ENCODE assay signal across 10 cellular contexts in the genomic region with DNA sequence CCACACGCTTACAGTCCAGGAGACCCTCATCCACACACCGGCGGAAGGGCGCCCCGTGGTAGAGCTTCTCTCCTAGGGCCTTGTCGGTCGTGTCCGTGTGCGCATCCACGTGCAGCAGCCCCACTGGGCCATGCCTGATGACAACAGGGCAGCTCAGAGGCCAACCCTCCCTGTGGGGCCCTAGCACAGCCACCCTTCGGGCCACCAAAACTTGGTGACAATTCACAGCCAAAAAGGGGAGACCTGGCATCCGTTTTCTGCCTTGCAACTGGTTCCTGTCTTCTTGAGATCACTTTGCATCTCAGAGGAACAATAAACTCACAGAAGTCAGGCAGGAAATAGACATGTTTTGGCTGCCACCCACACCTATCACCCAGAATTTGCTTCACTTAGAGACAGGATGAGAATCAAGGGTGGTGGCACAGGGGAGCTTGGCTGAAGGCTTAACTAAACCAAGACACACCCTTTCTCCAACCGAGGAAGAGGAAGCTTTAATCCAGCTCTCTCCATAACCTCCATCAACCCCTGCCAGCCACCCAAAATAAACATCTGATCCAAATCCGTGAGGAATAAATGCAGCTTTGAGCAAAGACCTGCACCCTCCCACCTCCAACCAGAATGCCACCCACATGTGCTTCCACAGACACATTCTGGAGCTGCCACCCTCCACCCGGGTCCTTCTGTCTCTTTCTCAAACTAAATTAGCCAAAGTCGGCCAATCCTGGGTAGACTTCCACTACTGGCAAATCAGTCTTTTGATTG. TPM values are rescaled to one million over a fixed set of nuclear protein-coding genes. Genes with fewer than 3 reads are reported as not detected.
A peak's percentile ranks its signal among the peaks of the same experiment; 100 is the strongest.
DNase-seq lines count a peak whose midpoint lies in the region; ATAC-seq, FAIRE-seq and TF ChIP-seq lines count a peak whose summit lies in the region.
"Had no signal": no experiment of that assay in that cellular context is flagged by ENCODE, and none has a peak within 500 bp of the region (broad histone marks: within the 10 kb centered on the region; RNA-seq: fewer than 3 reads in every experiment).

No MANE protein-coding gene starts in this region.

- intact Hi-C loops in gastrocnemius medialis (cut with DNase I; ENCODE audit: low total_unique reads): loop anchor here (5.0 kb wide), 1 partner anchor 158 kb away; the partner anchor contains the start of gene SLC25A34

- H3K4me1 ChIP-seq in gastrocnemius medialis (peaks cover 27 to 38% of the 10 kb centered on the region in 2 donors), mesenchymal stem cell (ENCODE audit: control insufficient read depth, insufficient read depth, low read depth, low read length) (peaks cover 3% of the 10 kb centered on the region)

- peak in 1 of 2 donors; percentile 13 for ATAC-seq in gastrocnemius medialis
- ATAC-seq in GM18873 (IDR thresholded peaks at IDR 0.05; ENCODE audit: low FRiP score, unreplicated experiment): no peak

- H3K4me3 ChIP-seq in gastrocnemius medialis (peak overlapping the region in 3 of 4 donors; percentile 10 to 31 (median 26)), mesenchymal stem cell (ENCODE audit: insufficient read depth in 1 of 2, low read depth in 1 of 2, low read length in 2 of 2) (no peak overlapping the region)
- H3K4me3 ChIP-seq: coronary artery had no signal

- no peak overlapping the region for H4K91ac ChIP-seq in mesenchymal stem cell (ENCODE audit: low read length)

- 90% methylated on average over 16 of the region's 16 CpGs for WGBS in mesenchymal stem cell

- no peak overlapping the region for H2AFZ ChIP-seq in mesenchymal stem cell (ENCODE audit: low read depth, low read length)

- no peak overlapping the region for H2BK15ac ChIP-seq in mesenchymal stem cell (ENCODE audit: low read depth, poor library complexity, severe bottlenecking)

- H2AK5ac ChIP-seq in mesenchymal stem cell (ENCODE audit: low read length, severe bottlenecking): no peak overlapping the region

- no peaks in the 10 kb centered on the region for H3K79me1 ChIP-seq in mesenchymal stem cell (replicated peaks; ENCODE audit: low read length, poor library complexity, severe bottlenecking)

- TF ChIP-seq CTCF in gastrocnemius medialis (IDR thresholded peaks at IDR 0.05 in 4 of 5, conservative IDR thresholded peaks at IDR 0.05 in 1 of 5): no peak

- H3K4me2 ChIP-seq in mesenchymal stem cell (ENCODE audit: low read length, poor library complexity, severe bottlenecking): no peak overlapping the region

- H3K23ac ChIP-seq in mesenchymal stem cell (ENCODE audit: low read length in 2 of 2): no peak overlapping the region

- no peak overlapping the region for H3K4ac ChIP-seq in mesenchymal stem cell (ENCODE audit: low read depth in 1 of 2, low read length in 2 of 2)

- H2BK12ac ChIP-seq in mesenchymal stem cell (ENCODE audit: low read length in 2 of 2): no peak overlapping the region

- H3K9me3 ChIP-seq in gastrocnemius medialis (no peaks in the 10 kb centered on the region), mesenchymal stem cell (ENCODE audit: control insufficient read depth, low read length) (no peaks in the 10 kb centered on the region)

- H3K27ac ChIP-seq in gastrocnemius medialis (peak overlapping the region; percentile 88 to 95 (median 92)), mesenchymal stem cell (ENCODE audit: low read length, poor library complexity, severe bottlenecking) (no peak overlapping the region)
- H3K27ac ChIP-seq: coronary artery had no signal

- H3K27me3 ChIP-seq in gastrocnemius medialis (no peaks in the 10 kb centered on the region), mesenchymal stem cell (ENCODE audit: control insufficient read depth in 1 of 2, insufficient read depth in 1 of 2, low read length in 2 of 2) (no peaks in the 10 kb centered on the region)

- peak overlapping the region; percentile 93 for H3K27ac Mint-ChIP-seq in activated naive CD8-positive, alpha-beta T cell treated with anti-CD3 and anti-CD28 coated beads for 36 hours

- peak; percentile 69 for FAIRE-seq in GM18507 (lab: Jason Lieb, UNC)

- no peak overlapping the region for H3K9ac ChIP-seq in mesenchymal stem cell (ENCODE audit: low read length)

- H3K9me3 Mint-ChIP-seq in activated naive CD8-positive, alpha-beta T cell treated with anti-CD3 and anti-CD28 coated beads for 36 hours: no peaks in the 10 kb centered on the region

- H3K36me3 Mint-ChIP-seq in activated naive CD8-positive, alpha-beta T cell treated with anti-CD3 and anti-CD28 coated beads for 36 hours: peaks cover 46% of the 10 kb centered on the region

- no peak for TF ChIP-seq POLR2A in gastrocnemius medialis (IDR thresholded peaks at IDR 0.05)

- H3K18ac ChIP-seq in mesenchymal stem cell (ENCODE audit: low read depth in 1 of 2, low read length in 2 of 2): no peak overlapping the region

- H3K36me3 ChIP-seq in gastrocnemius medialis (no peaks in the 10 kb centered on the region), mesenchymal stem cell (ENCODE audit: control insufficient read depth in 1 of 2, insufficient read depth in 2 of 2, low read depth in 1 of 2, low read length in 2 of 2) (peaks cover 0 to 10% of the 10 kb centered on the region in 2 experiments)

- H3K14ac ChIP-seq in mesenchymal stem cell (ENCODE audit: low read length in 2 of 2): peak overlapping the region in 1 of 2 experiments; percentile 46

- H3K27me3 Mint-ChIP-seq in activated naive CD8-positive, alpha-beta T cell treated with anti-CD3 and anti-CD28 coated beads for 36 hours: no peaks in the 10 kb centered on the region

- H4K8ac ChIP-seq in mesenchymal stem cell (ENCODE audit: low read length): no peak overlapping the region

- peak overlapping the region; percentile 50 for H3K4me3 Mint-ChIP-seq in activated naive CD8-positive, alpha-beta T cell treated with anti-CD3 and anti-CD28 coated beads for 36 hours

- no peak for DNase-seq in GM18507 (ENCODE audit: extremely low spot score, insufficient read length, low read depth)
- peak; percentile 41 for DNase-seq in RPMI8226
- peak; percentile 26 for DNase-seq in activated naive CD8-positive, alpha-beta T cell treated with anti-CD3 and anti-CD28 coated beads for 36 hours
- no peak for DNase-seq in gastrocnemius medialis
- DNase-seq in mesenchymal stem cell: no peak
- no peak for DNase-seq in NCI-H2171 (lab: John Stamatoyannopoulos, UW)
- no peak for DNase-seq in Kasumi-1 (lab: John Stamatoyannopoulos, UW)
- DNase-seq: NCI-H1436 had no signal

- H2BK120ac ChIP-seq in mesenchymal stem cell (ENCODE audit: low read depth, low read length): no peak overlapping the region

- in situ Hi-C loops in gastrocnemius medialis (cut with MboI; ENCODE audit: low sequenced_read_pairs in 4 of 4): loop anchor here in 1 of 4 donors (25.0 kb wide), 1 partner anchor 158 kb away; the partner anchor contains the start of genes SLC25A34 and TMEM82

- no peak overlapping the region for H2BK5ac ChIP-seq in mesenchymal stem cell (ENCODE audit: low read depth, low read length, poor library complexity, severe bottlenecking)

- peaks cover 46% of the 10 kb centered on the region for H3K4me1 Mint-ChIP-seq in activated naive CD8-positive, alpha-beta T cell treated with anti-CD3 and anti-CD28 coated beads for 36 hours

RNA-seq across cellular contexts. Expression of gene AGMAT, which starts 5.7 kb away (rescaled TPM):
- total RNA-seq in activated naive CD8-positive, alpha-beta T cell treated with anti-CD3 and anti-CD28 coated beads for 36 hours: 10 to 100 TPM; 25.4 to 26.2 TPM
- total RNA-seq in gastrocnemius medialis: 1 to 10 TPM in 3 of 4 donors, under 1 TPM in 1; 0.85 to 2.6 (median 2.0) TPM
- 0.51 TPM for polyA plus RNA-seq in mesenchymal stem cell (2013, experiment 1 of 2)
- polyA plus RNA-seq in mesenchymal stem cell (2013, experiment 2 of 2): 0.58 TPM

RNA-seq across cellular contexts. Expression of gene DDI2, which starts 38.2 kb away (rescaled TPM):
- 10 to 100 TPM; 45.4 to 45.9 TPM for total RNA-seq in activated naive CD8-positive, alpha-beta T cell treated with anti-CD3 and anti-CD28 coated beads for 36 hours
- total RNA-seq in gastrocnemius medialis: 10 to 100 TPM; 19.0 to 86.7 (median 34.2) TPM
- polyA plus RNA-seq in mesenchymal stem cell (2013, experiment 1 of 2): 5.8 TPM
- polyA plus RNA-seq in mesenchymal stem cell (2013, experiment 2 of 2): 5.6 TPM

RNA-seq across cellular contexts. Expression of gene DNAJC16, which starts 52.5 kb away (rescaled TPM):
- 10 to 100 TPM; 12.2 to 12.8 TPM for total RNA-seq in activated naive CD8-positive, alpha-beta T cell treated with anti-CD3 and anti-CD28 coated beads for 36 hours
- 10 to 100 TPM; 20.0 to 43.1 (median 22.6) TPM for total RNA-seq in gastrocnemius medialis
- polyA plus RNA-seq in mesenchymal stem cell (2013, experiment 1 of 2): 12.3 TPM
- polyA plus RNA-seq in mesenchymal stem cell (2013, experiment 2 of 2): 12.0 TPM

RNA-seq across cellular contexts. Expression of gene CASP9, which starts 55.1 kb away (rescaled TPM):
- 1 to 10 TPM; 6.5 to 9.1 TPM for total RNA-seq in activated naive CD8-positive, alpha-beta T cell treated with anti-CD3 and anti-CD28 coated beads for 36 hours
- total RNA-seq in gastrocnemius medialis: 1 to 10 TPM; 5.2 to 9.6 (median 8.0) TPM
- 5.6 TPM for polyA plus RNA-seq in mesenchymal stem cell (2013, experiment 1 of 2)
- 5.3 TPM for polyA plus RNA-seq in mesenchymal stem cell (2013, experiment 2 of 2)

Comparison
In these comparisons a context has a peak if more than half of its experiments do, and no peak if none do; other contexts are left out.
1. DNase-seq: peak in RPMI8226 (single experiment) and activated naive CD8-positive, alpha-beta T cell treated with anti-CD3 and anti-CD28 coated beads for 36 hours (single experiment); none in GM18507 (single experiment), gastrocnemius medialis (0 of 2), mesenchymal stem cell (single experiment), NCI-H2171 (single experiment) and Kasumi-1 (0 of 2).
2. H3K4me3 ChIP-seq: peak in gastrocnemius medialis (3 of 4); none in mesenchymal stem cell (0 of 2).
3. RNA of gene AGMAT, which starts 5.7 kb away (total RNA-seq): 25.4 to 26.2 TPM in activated naive CD8-positive, alpha-beta T cell treated with anti-CD3 and anti-CD28 coated beads for 36 hours; 0.85 to 2.6 TPM in gastrocnemius medialis; every median in the first group is over 4 times any median in the second.